ENCODE assay signal across 11 cellular contexts in genomic region chr3:135895734-135896121, GRCh38.
A peak's percentile ranks its signal among the peaks of the same experiment; 100 is the strongest.
DNase-seq lines count a peak whose midpoint lies in the region; ATAC-seq and TF ChIP-seq lines count a peak whose summit lies in the region.
"Had no signal": no experiment of that assay in that cellular context is flagged by ENCODE, and none has a peak within 500 bp of the region (broad histone marks: within the 10 kb centered on the region; RNA-seq: fewer than 3 reads in every experiment).

No MANE protein-coding gene starts in this region.

- no peaks in the 10 kb centered on the region for H3K9me3 ChIP-seq in PC-9 (ENCODE audit: insufficient read depth, low read depth)
- H3K9me3 ChIP-seq in mesenchymal stem cell (ENCODE audit: control insufficient read depth, low read length), result peaks cover 3% of the 10 kb centered on the region
- H3K9me3 ChIP-seq: tibial nerve had no signal

- no peak overlapping the region for H2BK12ac ChIP-seq in mesenchymal stem cell (ENCODE audit: low read length in 2 of 2)

- no peaks in the 10 kb centered on the region for H3K9me2 ChIP-seq in PC-9 (ENCODE audit: insufficient read depth)

- no peak overlapping the region for H2AK5ac ChIP-seq in mesenchymal stem cell (ENCODE audit: low read length, severe bottlenecking)

- H3K79me1 ChIP-seq in mesenchymal stem cell (replicated peaks; ENCODE audit: low read length, poor library complexity, severe bottlenecking), result no peaks in the 10 kb centered on the region

- TF ChIP-seq CTCF in PC-9 (conservative IDR thresholded peaks at IDR 0.05), result no peak

- no peak overlapping the region for H4K91ac ChIP-seq in mesenchymal stem cell (ENCODE audit: low read length)

- CTCF ChIA-PET in PC-9 (lab: Charles Lee), result no interaction called here

- H3K27ac ChIP-seq in PC-9 (no peak overlapping the region), mesenchymal stem cell (ENCODE audit: low read length, poor library complexity, severe bottlenecking) (peak overlapping the region; percentile 67)
- H3K27ac ChIP-seq: tibial nerve had no signal

- H3F3A ChIP-seq in PC-9 (ENCODE audit: insufficient read depth, low read depth), result no peaks in the 10 kb centered on the region

- 100% methylated on average over 2 of the region's 3 CpGs for WGBS in mesenchymal stem cell

- POLR2A ChIA-PET in PC-9 (lab: Charles Lee; ENCODE audit: unreplicated experiment), result interaction anchor here (0.6 kb wide), 1 partner anchor 1166 kb away, joined by 3 read pairs; no protein-coding TSS in a partner anchor

- peak overlapping the region; percentile 30; the same call in 1 of the 2 replicates for H3K4me2 ChIP-seq in PC-9
- no peak overlapping the region for H3K4me2 ChIP-seq in mesenchymal stem cell (ENCODE audit: low read length, poor library complexity, severe bottlenecking)

- no peak overlapping the region for H3K4ac ChIP-seq in mesenchymal stem cell (ENCODE audit: low read depth in 1 of 2, low read length in 2 of 2)

- no peak overlapping the region for H3K18ac ChIP-seq in mesenchymal stem cell (ENCODE audit: low read depth in 1 of 2, low read length in 2 of 2)

- DNase-seq in EL (peak; percentile 22), PC-9 (no peak), mesenchymal stem cell (no peak), NCI-H2171 (lab: John Stamatoyannopoulos, UW) (no peak)
- DNase-seq: SIG-M5 had no signal

- intact Hi-C loops in PC-9 (cut with micrococcal nuclease; ENCODE audit: unreplicated experiment), result loop anchor here (1.0 to 10.0 kb wide), 5 partner anchors 13 to 1295 kb away; no protein-coding TSS in a partner anchor

- H4K20me1 ChIP-seq in PC-9 (ENCODE audit: insufficient read depth), result no peaks in the 10 kb centered on the region

- H3K36me3 ChIP-seq in PC-9 (ENCODE audit: low read depth) (no peaks in the 10 kb centered on the region), mesenchymal stem cell (ENCODE audit: control insufficient read depth in 1 of 2, insufficient read depth in 2 of 2, low read depth in 1 of 2, low read length in 2 of 2) (no peaks in the 10 kb centered on the region)
- H3K36me3 ChIP-seq: tibial nerve had no signal

- ATAC-seq in esophagus mucosa (peak; percentile 91), HG03469 (IDR thresholded peaks at IDR 0.05; ENCODE audit: unreplicated experiment) (no peak), GM21786 (IDR thresholded peaks at IDR 0.05; ENCODE audit: unreplicated experiment) (no peak), GM18909 (IDR thresholded peaks at IDR 0.05; ENCODE audit: poor library complexity, unreplicated experiment) (no peak)
- ATAC-seq: activated naive CD8-positive, alpha-beta T cell treated with anti-CD3 and anti-CD28 coated beads, Interleukin-2, amount 50 U/mL, for 24 hours had no signal

- no peak overlapping the region for H2BK15ac ChIP-seq in mesenchymal stem cell (ENCODE audit: low read depth, poor library complexity, severe bottlenecking)

- H2AFZ ChIP-seq in PC-9 (no peak overlapping the region), mesenchymal stem cell (ENCODE audit: low read depth, low read length) (no peak overlapping the region)

- H3K4me1 ChIP-seq in PC-9 (replicated peaks; ENCODE audit: insufficient read depth), result peaks cover 20% of the 10 kb centered on the region
- H3K4me1 ChIP-seq in mesenchymal stem cell (ENCODE audit: control insufficient read depth, insufficient read depth, low read depth, low read length), result peaks cover 7% of the 10 kb centered on the region
- H3K4me1 ChIP-seq: tibial nerve had no signal

- no peaks in the 10 kb centered on the region for H3K79me2 ChIP-seq in PC-9 (ENCODE audit: low read depth)

- no peak overlapping the region for H2BK120ac ChIP-seq in mesenchymal stem cell (ENCODE audit: low read depth, low read length)

- H3K27me3 ChIP-seq in PC-9 (ENCODE audit: insufficient read depth, low read depth) (no peaks in the 10 kb centered on the region), mesenchymal stem cell (ENCODE audit: control insufficient read depth in 1 of 2, insufficient read depth in 1 of 2, low read length in 2 of 2) (no peaks in the 10 kb centered on the region)
- H3K27me3 ChIP-seq: tibial nerve had no signal

- H2BK5ac ChIP-seq in mesenchymal stem cell (ENCODE audit: low read depth, low read length, poor library complexity, severe bottlenecking), result no peak overlapping the region

- no peak overlapping the region for H3K4me3 ChIP-seq in PC-9
- no peak overlapping the region for H3K4me3 ChIP-seq in mesenchymal stem cell (ENCODE audit: insufficient read depth in 1 of 2, low read depth in 1 of 2, low read length in 2 of 2)
- H3K4me3 ChIP-seq: tibial nerve had no signal

- no peak overlapping the region for H3K14ac ChIP-seq in mesenchymal stem cell (ENCODE audit: low read length in 2 of 2)

- no TSS peak for BruUV-seq in PC-9 (replicated peaks; lab: Mats Ljungman, UMichigan)

- H4K8ac ChIP-seq in mesenchymal stem cell (ENCODE audit: low read length), result no peak overlapping the region

- H3K23ac ChIP-seq in mesenchymal stem cell (ENCODE audit: low read length in 2 of 2), result no peak overlapping the region

- H3K9ac ChIP-seq in mesenchymal stem cell (ENCODE audit: low read length), result peak overlapping the region; percentile 62
